In genomic region chr7:112501958-112502503, GRCh38 we compare ENCODE assay signal across 1 cellular context.
TF ChIP-seq lines count a peak whose summit lies in the region.

No MANE protein-coding gene starts in this region.

TF ChIP-seq in HepG2, 621 proteins besides CTCF, POLR2A, EP300 and RAD21:
- no peak for TF ChIP-seq IKZF1 (IDR thresholded peaks at IDR 0.05)
- TF ChIP-seq KLF9 (CRISPR knock-in tag; IDR thresholded peaks at IDR 0.05; ENCODE audit: low read depth) = no peak
- TF ChIP-seq ZNF20 (CRISPR knock-in tag; IDR thresholded peaks at IDR 0.05) = no peak
- TF ChIP-seq PAX8 (CRISPR knock-in tag; IDR thresholded peaks at IDR 0.05; ENCODE audit: borderline replicate concordance) = no peak
- no peak for TF ChIP-seq GZF1 (CRISPR knock-in tag; IDR thresholded peaks at IDR 0.05)
- TF ChIP-seq CHD2 (IDR thresholded peaks at IDR 0.05; ENCODE audit: low read depth, low read length) = no peak
- TF ChIP-seq ZNF318 (CRISPR knock-in tag; IDR thresholded peaks at IDR 0.05) = no peak
- TF ChIP-seq RARA (CRISPR knock-in tag; IDR thresholded peaks at IDR 0.05) = 0 out of 2 replicates have a peak, but pooled peaks have one; percentile 9
- peak; percentile 65 for TF ChIP-seq BCL6 (CRISPR knock-in tag; IDR thresholded peaks at IDR 0.05)
- no peak for TF ChIP-seq TIGD3 (CRISPR knock-in tag; IDR thresholded peaks at IDR 0.05; ENCODE audit: borderline replicate concordance)
- TF ChIP-seq ZNF557 (CRISPR knock-in tag; IDR thresholded peaks at IDR 0.05) = no peak
- TF ChIP-seq ZNF562 (CRISPR knock-in tag; IDR thresholded peaks at IDR 0.05; ENCODE audit: borderline replicate concordance) = no peak
- TF ChIP-seq NR2C2 (CRISPR knock-in tag; IDR thresholded peaks at IDR 0.05; ENCODE audit: borderline replicate concordance) = no peak
- no peak for TF ChIP-seq ZNF792 (CRISPR knock-in tag; IDR thresholded peaks at IDR 0.05)
